Comparison of ENCODE assay signal across 22 cellular contexts in genomic region chr2:109517118-109517889, GRCh38.
"Had no signal": no experiment of that assay in that cellular context is flagged by ENCODE, and none has a peak within 500 bp of the region (broad histone marks: within the 10 kb centered on the region; RNA-seq: fewer than 3 reads in every experiment).

No MANE protein-coding gene starts in this region.

- H3K4me3 Mint-ChIP-seq: activated naive CD8-positive, alpha-beta T cell; activated T-cell treated with anti-CD3 and anti-CD28 coated beads, Interleukin-2, amount 50 U/mL, for 24 hours; activated T-helper 17 cell treated with anti-CD3 and anti-CD28 coated beads, Interleukin-2, amount 50 U/mL, for 72 hours; naive thymus-derived CD4-positive, alpha-beta T cell; neural crest cell; T-helper 1 cell treated with Interleukin-12 subunit alpha and Interleukin-12 subunit beta and Interleukin-4 antibody, amounts not matched to agents 30 μg/mL and 1 μg/mL, for 36 hours; WTC11 had no signal

- H3K4me3 ChIP-seq: adrenal gland, ascending aorta, gastroesophageal sphincter, heart left ventricle, lower lobe of right lung, upper lobe of right lung had no signal

- ATAC-seq: activated T-helper 17 cell treated with anti-CD3 and anti-CD28 coated beads, Interleukin-2, amount 50 U/mL, for 72 hours; gastroesophageal sphincter; naive thymus-derived CD4-positive, alpha-beta T cell had no signal

- DNase-seq: activated CD8-positive, alpha-beta memory T cell treated with anti-CD3 and anti-CD28 coated beads for 24 hours; activated CD8-positive, alpha-beta memory T cell treated with anti-CD3 and anti-CD28 coated beads, Interleukin-2, amount 50 U/mL, for 4 hours; activated T-cell treated with anti-CD3 and anti-CD28 coated beads, Interleukin-2, amount 50 U/mL, for 24 hours; central memory CD4-positive, alpha-beta T cell; effector memory CD4-positive, alpha-beta T cell; naive thymus-derived CD4-positive, alpha-beta T cell; stimulated activated CD4-positive, alpha-beta T cell treated with anti-CD3 and anti-CD28 coated beads, Interleukin-4, amount 100 ng/mL, for 24 hours; stimulated activated naive CD4-positive, alpha-beta T cell treated with Interleukin-2 at 50 U/mL for 16 hours; T1000; upper lobe of right lung had no signal

- H3K27me3 ChIP-seq: adrenal gland, ascending aorta, brain microvascular endothelial cell, gastroesophageal sphincter, heart left ventricle, upper lobe of right lung had no signal

- H3K9me3 ChIP-seq: adrenal gland, ascending aorta, gastroesophageal sphincter, heart left ventricle, lower lobe of right lung, upper lobe of right lung had no signal

- H3K27ac Mint-ChIP-seq: activated naive CD8-positive, alpha-beta T cell; activated T-cell treated with anti-CD3 and anti-CD28 coated beads, Interleukin-2, amount 50 U/mL, for 24 hours; activated T-helper 17 cell treated with anti-CD3 and anti-CD28 coated beads, Interleukin-2, amount 50 U/mL, for 72 hours; naive thymus-derived CD4-positive, alpha-beta T cell; progenitor cell of endocrine pancreas; T-helper 1 cell treated with Interleukin-12 subunit alpha and Interleukin-12 subunit beta and Interleukin-4 antibody, amounts not matched to agents 30 μg/mL and 1 μg/mL, for 36 hours; WTC11 had no signal

- H3K36me3 Mint-ChIP-seq: activated naive CD8-positive, alpha-beta T cell; naive thymus-derived CD4-positive, alpha-beta T cell; WTC11 had no signal

- H3K36me3 ChIP-seq: adrenal gland, ascending aorta, brain microvascular endothelial cell, gastroesophageal sphincter, heart left ventricle, lower lobe of right lung, upper lobe of right lung had no signal

- H3K27me3 Mint-ChIP-seq: activated naive CD8-positive, alpha-beta T cell; activated T-cell treated with anti-CD3 and anti-CD28 coated beads, Interleukin-2, amount 50 U/mL, for 24 hours; naive thymus-derived CD4-positive, alpha-beta T cell had no signal

- H3K27ac ChIP-seq: adrenal gland, ascending aorta, brain microvascular endothelial cell, gastroesophageal sphincter, heart left ventricle, lower lobe of right lung, upper lobe of right lung had no signal

- H3K9me3 Mint-ChIP-seq: activated T-cell treated with anti-CD3 and anti-CD28 coated beads, Interleukin-2, amount 50 U/mL, for 24 hours; activated T-helper 17 cell treated with anti-CD3 and anti-CD28 coated beads, Interleukin-2, amount 50 U/mL, for 72 hours; naive thymus-derived CD4-positive, alpha-beta T cell; neural crest cell; T-helper 1 cell treated with Interleukin-12 subunit alpha and Interleukin-12 subunit beta and Interleukin-4 antibody, amounts not matched to agents 30 μg/mL and 1 μg/mL, for 36 hours; WTC11 had no signal

- H3K4me1 ChIP-seq: adrenal gland, upper lobe of right lung had no signal
